ENCODE assay signal across 30 cellular contexts in the genomic region with DNA sequence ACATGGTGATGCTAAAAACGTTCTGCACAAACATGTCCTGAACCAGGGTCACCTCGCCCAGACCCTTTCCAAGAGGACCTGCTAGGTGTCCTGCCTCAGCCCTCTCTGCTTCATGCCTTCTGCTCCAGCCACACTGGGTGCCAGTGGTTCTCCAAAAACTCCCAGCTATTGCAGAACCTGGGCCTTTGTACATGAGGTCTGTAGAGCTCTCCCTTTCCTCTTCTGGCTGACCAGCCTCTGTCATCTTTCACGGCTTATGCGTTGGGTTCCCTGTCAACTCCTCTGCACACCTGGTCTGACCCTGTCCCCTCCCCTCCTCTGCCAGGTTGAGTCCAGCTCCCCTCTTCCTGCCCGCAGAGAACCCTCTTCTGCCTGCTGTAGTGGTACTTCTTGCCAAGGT. TPM values are rescaled to one million over a fixed set of nuclear protein-coding genes. Genes with fewer than 3 reads are reported as not detected.
"Had no signal": no experiment of that assay in that cellular context is flagged by ENCODE, and none has a peak within 500 bp of the region (broad histone marks: within the 10 kb centered on the region; RNA-seq: fewer than 3 reads in every experiment).

No MANE protein-coding gene starts in this region.

- H3K27me3 ChIP-seq: heart right ventricle, hepatocyte, left lung, pancreas, suprapubic skin, tibial artery, upper lobe of right lung had no signal

- H3K4me1 Mint-ChIP-seq: naive thymus-derived CD4-positive, alpha-beta T cell had no signal

- H3K36me3 Mint-ChIP-seq: naive thymus-derived CD4-positive, alpha-beta T cell; natural killer cell treated with Interleukin-12 subunit alpha and Interleukin-12 subunit beta and Interleukin-15 and Interleukin-18, amount 100 ng/mL, for 72 hours had no signal

- H2AFZ ChIP-seq: hepatocyte had no signal

- H3K79me2 ChIP-seq: hepatocyte had no signal

- DNase-seq: heart right ventricle; kidney glomerular epithelial cell; left cardiac atrium; left lung; lower lobe of right lung; mammary epithelial cell; midbrain; mucosa of descending colon; naive thymus-derived CD4-positive, alpha-beta T cell; nucleus accumbens; pancreas; posterior cingulate gyrus; retina; right cardiac atrium; stimulated activated CD4-positive, alpha-beta T cell treated with anti-CD3 and anti-CD28 coated beads, Interleukin-12 subunit alpha, Interleukin-12 subunit beta, amount 100 ng/mL, for 4 hours; stimulated activated CD4-positive, alpha-beta T cell treated with anti-CD3 and anti-CD28 coated beads, Interleukin-15, amount 100 ng/mL, for 24 hours; stimulated activated CD4-positive, alpha-beta T cell treated with anti-CD3 and anti-CD28 coated beads, Interleukin-2, amount 100 ng/mL, for 24 hours; stimulated activated CD4-positive, alpha-beta T cell treated with anti-CD3 and anti-CD28 coated beads, Interleukin-4, amount 100 ng/mL, for 1 hour; stimulated activated naive CD4-positive, alpha-beta T cell; trophoblast cell; upper lobe of right lung had no signal

- H3K27ac Mint-ChIP-seq: naive thymus-derived CD4-positive, alpha-beta T cell; natural killer cell treated with Interleukin-12 subunit alpha and Interleukin-12 subunit beta and Interleukin-15 and Interleukin-18, amount 100 ng/mL, for 72 hours; stimulated activated naive CD8-positive, alpha-beta T cell treated with anti-CD3 and anti-CD28 coated beads, Interleukin-15, Interleukin-2, amounts not matched to agents 100 ng/mL and 50 ng/mL, for 24 hours had no signal

- H3K4me3 Mint-ChIP-seq: naive thymus-derived CD4-positive, alpha-beta T cell; natural killer cell treated with Interleukin-12 subunit alpha and Interleukin-12 subunit beta and Interleukin-15 and Interleukin-18, amount 100 ng/mL, for 72 hours; stimulated activated naive CD8-positive, alpha-beta T cell treated with anti-CD3 and anti-CD28 coated beads, Interleukin-15, Interleukin-2, amounts not matched to agents 100 ng/mL and 50 ng/mL, for 24 hours had no signal

- H3K9me3 ChIP-seq: heart right ventricle, left lung, lower lobe of right lung, mucosa of descending colon, pancreas, prostate gland, suprapubic skin, thoracic aorta, tibial artery, upper lobe of right lung had no signal

- H3K4me2 ChIP-seq: hepatocyte had no signal

- H3K4me1 ChIP-seq: lower lobe of right lung, pancreas, prostate gland, upper lobe of right lung had no signal

- H3K9me3 Mint-ChIP-seq: naive thymus-derived CD4-positive, alpha-beta T cell; natural killer cell treated with Interleukin-12 subunit alpha and Interleukin-12 subunit beta and Interleukin-15 and Interleukin-18, amount 100 ng/mL, for 72 hours; stimulated activated naive CD8-positive, alpha-beta T cell treated with anti-CD3 and anti-CD28 coated beads, Interleukin-15, Interleukin-2, amounts not matched to agents 100 ng/mL and 50 ng/mL, for 24 hours had no signal

- H3K36me3 ChIP-seq: heart right ventricle, left lung, lower lobe of right lung, pancreas, prostate gland, suprapubic skin, thoracic aorta, tibial artery, upper lobe of right lung had no signal

- H3K27ac ChIP-seq: heart right ventricle, hepatocyte, left lung, lower lobe of right lung, pancreas, prostate gland, skin epidermis, suprapubic skin, thoracic aorta, tibial artery, upper lobe of right lung had no signal

- ATAC-seq: heart right ventricle; left cardiac atrium; left lung; lower lobe of right lung; mucosa of descending colon; naive thymus-derived CD4-positive, alpha-beta T cell; pancreas; right cardiac atrium; sciatic nerve; upper lobe of right lung had no signal

- H3K4me3 ChIP-seq: heart right ventricle, hepatocyte, left lung, lower lobe of right lung, mucosa of descending colon, pancreas, prostate gland, skin epidermis, suprapubic skin, thoracic aorta, tibial artery, upper lobe of right lung had no signal

RNA-seq across cellular contexts. Expression of gene IGFBP5, which starts 35.5 kb away (rescaled TPM):
- total RNA-seq: naive thymus-derived CD4-positive, alpha-beta T cell had no signal
- polyA plus RNA-seq: naive thymus-derived CD4-positive, alpha-beta T cell had no signal
